In genomic region chr19:21604941-21605548, GRCh38 we compare ENCODE assay signal across 8 cellular contexts.
DNase-seq lines count a peak whose midpoint lies in the region; ATAC-seq and TF ChIP-seq lines count a peak whose summit lies in the region.

No MANE protein-coding gene starts in this region.

- H3K27ac ChIP-seq in DND-41 (ENCODE audit: low read length): peak overlapping the region; percentile 99
- H3K27ac ChIP-seq in SK-N-MC: no peak overlapping the region

- H3K79me2 ChIP-seq in DND-41 (ENCODE audit: insufficient read depth, low read length): peaks cover 12% of the 10 kb centered on the region; the same call in 1 of the 2 replicates

- H3K4me2 ChIP-seq in DND-41 (ENCODE audit: insufficient read depth, low read length): peak overlapping the region; percentile 85

- H3K4me1 Mint-ChIP-seq in progenitor cell of endocrine pancreas (ENCODE audit: low read depth): peaks cover 52% of the 10 kb centered on the region

- H3K4me3 ChIP-seq in DND-41 (ENCODE audit: low read depth in 1 of 2, low read length in 2 of 2): peak overlapping the region; percentile 16 to 63; a peak in 3 of 4 replicates
- H3K4me3 ChIP-seq in SK-N-MC: peak overlapping the region; percentile 36; the same call in 1 of the 2 replicates

- peak overlapping the region; percentile 95 for H3K27ac Mint-ChIP-seq in progenitor cell of endocrine pancreas

- H3K9me3 ChIP-seq in DND-41 (ENCODE audit: insufficient read depth, low read length, severe bottlenecking): no peaks in the 10 kb centered on the region
- H3K9me3 ChIP-seq in SK-N-MC (ENCODE audit: low read depth, low read length): no peaks in the 10 kb centered on the region; the same call in 1 of the 2 replicates

- DNase-seq in DND-41: no peak
- DNase-seq in SK-N-MC (ENCODE audit: low read depth, low spot score): no peak
- peak; percentile 2 for DNase-seq in fibroblast of peridontal ligament (ENCODE audit: extremely low read depth)
- no peak for DNase-seq in progenitor cell of endocrine pancreas (ENCODE audit: low spot score, unreplicated experiment)
- DNase-seq in DMS53 (lab: John Stamatoyannopoulos, UW): no peak
- DNase-seq in NCI-H2029 (lab: John Stamatoyannopoulos, UW): no peak
- DNase-seq in NCI-H2171 treated with DMSO at 0.1 percent for 48 hours (lab: John Stamatoyannopoulos, UW): no peak
- DNase-seq in DMS114 treated with DMSO at 0.1 percent for 48 hours (lab: John Stamatoyannopoulos, UW; ENCODE audit: unreplicated experiment): no peak

- peak overlapping the region; percentile 96 for H3K9ac ChIP-seq in DND-41 (ENCODE audit: low read depth, low read length)
- H3K9ac ChIP-seq in SK-N-MC (ENCODE audit: insufficient read length): no peak overlapping the region

- peaks cover 8% of the 10 kb centered on the region for H3K9me3 Mint-ChIP-seq in progenitor cell of endocrine pancreas (ENCODE audit: low read depth)

- no peaks in the 10 kb centered on the region for H3K36me3 Mint-ChIP-seq in progenitor cell of endocrine pancreas (ENCODE audit: insufficient read depth)

- no peaks in the 10 kb centered on the region for H4K20me1 ChIP-seq in DND-41 (ENCODE audit: insufficient read depth, low read length)

- H3K27me3 ChIP-seq in DND-41 (ENCODE audit: insufficient read depth, low read length, poor library complexity): no peaks in the 10 kb centered on the region

- peak overlapping the region; percentile 62 for H2AFZ ChIP-seq in DND-41 (ENCODE audit: low read depth, low read length)

- no peak for ATAC-seq in DND-41 (ENCODE audit: insufficient read depth, low read depth)

- no peaks in the 10 kb centered on the region for H3K27me3 Mint-ChIP-seq in progenitor cell of endocrine pancreas

- peaks cover 84% of the 10 kb centered on the region for H3K4me1 ChIP-seq in DND-41 (ENCODE audit: insufficient read depth, low read length)

- TF ChIP-seq CTCF in DND-41 (IDR thresholded peaks at IDR 0.05; ENCODE audit: borderline replicate concordance, extremely low read depth, low read length, poor library complexity, severe bottlenecking) (no peak), progenitor cell of endocrine pancreas (IDR thresholded peaks at IDR 0.05; ENCODE audit: unreplicated experiment) (no peak)

- H3K36me3 ChIP-seq in DND-41 (ENCODE audit: insufficient read depth, low read length) (no peaks in the 10 kb centered on the region), SK-N-MC (ENCODE audit: insufficient read depth, low read length) (no peaks in the 10 kb centered on the region)

- H3K4me3 Mint-ChIP-seq in progenitor cell of endocrine pancreas (ENCODE audit: low read depth): peak overlapping the region; percentile 10
